1 cellular context compared by ENCODE assay signal in genomic region chr7:123190109-123190831, GRCh38.
TF ChIP-seq lines count a peak whose summit lies in the region.

No MANE protein-coding gene starts in this region.

TF ChIP-seq in GM12878, 131 proteins besides CTCF, POLR2A, EP300 and RAD21 (continued from another document and continues in another):
- TF ChIP-seq, protein P1, sequence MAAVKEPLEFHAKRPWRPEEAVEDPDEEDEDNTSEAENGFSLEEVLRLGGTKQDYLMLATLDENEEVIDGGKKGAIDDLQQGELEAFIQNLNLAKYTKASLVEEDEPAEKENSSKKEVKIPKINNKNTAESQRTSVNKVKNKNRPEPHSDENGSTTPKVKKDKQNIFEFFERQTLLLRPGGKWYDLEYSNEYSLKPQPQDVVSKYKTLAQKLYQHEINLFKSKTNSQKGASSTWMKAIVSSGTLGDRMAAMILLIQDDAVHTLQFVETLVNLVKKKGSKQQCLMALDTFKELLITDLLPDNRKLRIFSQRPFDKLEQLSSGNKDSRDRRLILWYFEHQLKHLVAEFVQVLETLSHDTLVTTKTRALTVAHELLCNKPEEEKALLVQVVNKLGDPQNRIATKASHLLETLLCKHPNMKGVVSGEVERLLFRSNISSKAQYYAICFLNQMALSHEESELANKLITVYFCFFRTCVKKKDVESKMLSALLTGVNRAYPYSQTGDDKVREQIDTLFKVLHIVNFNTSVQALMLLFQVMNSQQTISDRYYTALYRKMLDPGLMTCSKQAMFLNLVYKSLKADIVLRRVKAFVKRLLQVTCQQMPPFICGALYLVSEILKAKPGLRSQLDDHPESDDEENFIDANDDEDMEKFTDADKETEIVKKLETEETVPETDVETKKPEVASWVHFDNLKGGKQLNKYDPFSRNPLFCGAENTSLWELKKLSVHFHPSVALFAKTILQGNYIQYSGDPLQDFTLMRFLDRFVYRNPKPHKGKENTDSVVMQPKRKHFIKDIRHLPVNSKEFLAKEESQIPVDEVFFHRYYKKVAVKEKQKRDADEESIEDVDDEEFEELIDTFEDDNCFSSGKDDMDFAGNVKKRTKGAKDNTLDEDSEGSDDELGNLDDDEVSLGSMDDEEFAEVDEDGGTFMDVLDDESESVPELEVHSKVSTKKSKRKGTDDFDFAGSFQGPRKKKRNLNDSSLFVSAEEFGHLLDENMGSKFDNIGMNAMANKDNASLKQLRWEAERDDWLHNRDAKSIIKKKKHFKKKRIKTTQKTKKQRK (IDR thresholded peaks at IDR 0.05; ENCODE audit: low read depth, low read length) = no peak
- TF ChIP-seq DPF2 (IDR thresholded peaks at IDR 0.05) = peak; percentile 82
- peak; percentile 40; the same call in 1 of the 2 replicates for TF ChIP-seq SPI1 (IDR thresholded peaks at IDR 0.05; ENCODE audit: borderline replicate concordance, insufficient read depth, low read depth, low read length)
- TF ChIP-seq ATF7 (IDR thresholded peaks at IDR 0.05; ENCODE audit: low read depth) = no peak
- TF ChIP-seq POU2F2 (IDR thresholded peaks at IDR 0.05; ENCODE audit: borderline replicate concordance, low read depth, low read length) = 0 out of 3 replicates have a peak, but pooled peaks have one; percentile 17
- peak; percentile 46; the same call in 1 of the 2 replicates for TF ChIP-seq MTA2 (IDR thresholded peaks at IDR 0.05; ENCODE audit: low read depth)
- TF ChIP-seq STAT3 (IDR thresholded peaks at IDR 0.05; ENCODE audit: low read depth, low read length) = 0 out of 2 replicates have a peak, but pooled peaks have one; percentile 41
- TF ChIP-seq ESRRA (IDR thresholded peaks at IDR 0.05; ENCODE audit: low read length) = no peak
- TF ChIP-seq ATF3 (IDR thresholded peaks at IDR 0.05; ENCODE audit: borderline replicate concordance, extremely low read depth, low read depth, low read length) = no peak
- TF ChIP-seq WRNIP1 (IDR thresholded peaks at IDR 0.05; ENCODE audit: borderline replicate concordance, low read depth, low read length) = no peak
- TF ChIP-seq, protein P2, sequence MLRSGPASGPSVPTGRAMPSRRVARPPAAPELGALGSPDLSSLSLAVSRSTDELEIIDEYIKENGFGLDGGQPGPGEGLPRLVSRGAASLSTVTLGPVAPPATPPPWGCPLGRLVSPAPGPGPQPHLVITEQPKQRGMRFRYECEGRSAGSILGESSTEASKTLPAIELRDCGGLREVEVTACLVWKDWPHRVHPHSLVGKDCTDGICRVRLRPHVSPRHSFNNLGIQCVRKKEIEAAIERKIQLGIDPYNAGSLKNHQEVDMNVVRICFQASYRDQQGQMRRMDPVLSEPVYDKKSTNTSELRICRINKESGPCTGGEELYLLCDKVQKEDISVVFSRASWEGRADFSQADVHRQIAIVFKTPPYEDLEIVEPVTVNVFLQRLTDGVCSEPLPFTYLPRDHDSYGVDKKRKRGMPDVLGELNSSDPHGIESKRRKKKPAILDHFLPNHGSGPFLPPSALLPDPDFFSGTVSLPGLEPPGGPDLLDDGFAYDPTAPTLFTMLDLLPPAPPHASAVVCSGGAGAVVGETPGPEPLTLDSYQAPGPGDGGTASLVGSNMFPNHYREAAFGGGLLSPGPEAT (IDR thresholded peaks at IDR 0.05; ENCODE audit: low read depth) = peak; percentile 98
- no peak for TF ChIP-seq MYB (IDR thresholded peaks at IDR 0.05; ENCODE audit: borderline replicate concordance, low read depth, low read length)
- TF ChIP-seq, protein P3, sequence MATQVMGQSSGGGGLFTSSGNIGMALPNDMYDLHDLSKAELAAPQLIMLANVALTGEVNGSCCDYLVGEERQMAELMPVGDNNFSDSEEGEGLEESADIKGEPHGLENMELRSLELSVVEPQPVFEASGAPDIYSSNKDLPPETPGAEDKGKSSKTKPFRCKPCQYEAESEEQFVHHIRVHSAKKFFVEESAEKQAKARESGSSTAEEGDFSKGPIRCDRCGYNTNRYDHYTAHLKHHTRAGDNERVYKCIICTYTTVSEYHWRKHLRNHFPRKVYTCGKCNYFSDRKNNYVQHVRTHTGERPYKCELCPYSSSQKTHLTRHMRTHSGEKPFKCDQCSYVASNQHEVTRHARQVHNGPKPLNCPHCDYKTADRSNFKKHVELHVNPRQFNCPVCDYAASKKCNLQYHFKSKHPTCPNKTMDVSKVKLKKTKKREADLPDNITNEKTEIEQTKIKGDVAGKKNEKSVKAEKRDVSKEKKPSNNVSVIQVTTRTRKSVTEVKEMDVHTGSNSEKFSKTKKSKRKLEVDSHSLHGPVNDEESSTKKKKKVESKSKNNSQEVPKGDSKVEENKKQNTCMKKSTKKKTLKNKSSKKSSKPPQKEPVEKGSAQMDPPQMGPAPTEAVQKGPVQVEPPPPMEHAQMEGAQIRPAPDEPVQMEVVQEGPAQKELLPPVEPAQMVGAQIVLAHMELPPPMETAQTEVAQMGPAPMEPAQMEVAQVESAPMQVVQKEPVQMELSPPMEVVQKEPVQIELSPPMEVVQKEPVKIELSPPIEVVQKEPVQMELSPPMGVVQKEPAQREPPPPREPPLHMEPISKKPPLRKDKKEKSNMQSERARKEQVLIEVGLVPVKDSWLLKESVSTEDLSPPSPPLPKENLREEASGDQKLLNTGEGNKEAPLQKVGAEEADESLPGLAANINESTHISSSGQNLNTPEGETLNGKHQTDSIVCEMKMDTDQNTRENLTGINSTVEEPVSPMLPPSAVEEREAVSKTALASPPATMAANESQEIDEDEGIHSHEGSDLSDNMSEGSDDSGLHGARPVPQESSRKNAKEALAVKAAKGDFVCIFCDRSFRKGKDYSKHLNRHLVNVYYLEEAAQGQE (IDR thresholded peaks at IDR 0.05; ENCODE audit: low read depth, low read length) = no peak
- TF ChIP-seq IKZF2 (IDR thresholded peaks at IDR 0.05) = peak in 1 of 2 experiments; percentile 18; a peak in 1 of 4 replicates
- TF ChIP-seq BRCA1 (IDR thresholded peaks at IDR 0.05; ENCODE audit: low read depth, low read length) = no peak
- no peak for TF ChIP-seq SUZ12 (IDR thresholded peaks at IDR 0.05; ENCODE audit: unreplicated experiment)
- no peak for TF ChIP-seq BMI1 (IDR thresholded peaks at IDR 0.05; ENCODE audit: borderline replicate concordance)
- peak; percentile 34; the same call in 1 of the 2 replicates for TF ChIP-seq POLR2AphosphoS5 (IDR thresholded peaks at IDR 0.05; ENCODE audit: low read length)
- no peak for TF ChIP-seq KLF5 (IDR thresholded peaks at IDR 0.05; ENCODE audit: partially characterized antibody)
- no peak for TF ChIP-seq FOXK2 (IDR thresholded peaks at IDR 0.05)
- 0 out of 4 replicates have a peak, but pooled peaks of 1 of the 2 experiments have one; percentile 49 for TF ChIP-seq CEBPB (IDR thresholded peaks at IDR 0.05; ENCODE audit: borderline replicate concordance in 1 of 2, low read depth in 2 of 2, low read length in 2 of 2)
- TF ChIP-seq CHD1 (IDR thresholded peaks at IDR 0.05; ENCODE audit: low read depth, low read length) = no peak
- TF ChIP-seq PKNOX1 (IDR thresholded peaks at IDR 0.05) = peak; percentile 87
- no peak for TF ChIP-seq TCF12 (IDR thresholded peaks at IDR 0.05; ENCODE audit: low read depth, low read length)
- TF ChIP-seq NBN (IDR thresholded peaks at IDR 0.05) = 0 out of 2 replicates have a peak, but pooled peaks have one; percentile 18
- TF ChIP-seq SIN3A (IDR thresholded peaks at IDR 0.05; ENCODE audit: low read depth, low read length) = no peak
- TF ChIP-seq, protein P4, sequence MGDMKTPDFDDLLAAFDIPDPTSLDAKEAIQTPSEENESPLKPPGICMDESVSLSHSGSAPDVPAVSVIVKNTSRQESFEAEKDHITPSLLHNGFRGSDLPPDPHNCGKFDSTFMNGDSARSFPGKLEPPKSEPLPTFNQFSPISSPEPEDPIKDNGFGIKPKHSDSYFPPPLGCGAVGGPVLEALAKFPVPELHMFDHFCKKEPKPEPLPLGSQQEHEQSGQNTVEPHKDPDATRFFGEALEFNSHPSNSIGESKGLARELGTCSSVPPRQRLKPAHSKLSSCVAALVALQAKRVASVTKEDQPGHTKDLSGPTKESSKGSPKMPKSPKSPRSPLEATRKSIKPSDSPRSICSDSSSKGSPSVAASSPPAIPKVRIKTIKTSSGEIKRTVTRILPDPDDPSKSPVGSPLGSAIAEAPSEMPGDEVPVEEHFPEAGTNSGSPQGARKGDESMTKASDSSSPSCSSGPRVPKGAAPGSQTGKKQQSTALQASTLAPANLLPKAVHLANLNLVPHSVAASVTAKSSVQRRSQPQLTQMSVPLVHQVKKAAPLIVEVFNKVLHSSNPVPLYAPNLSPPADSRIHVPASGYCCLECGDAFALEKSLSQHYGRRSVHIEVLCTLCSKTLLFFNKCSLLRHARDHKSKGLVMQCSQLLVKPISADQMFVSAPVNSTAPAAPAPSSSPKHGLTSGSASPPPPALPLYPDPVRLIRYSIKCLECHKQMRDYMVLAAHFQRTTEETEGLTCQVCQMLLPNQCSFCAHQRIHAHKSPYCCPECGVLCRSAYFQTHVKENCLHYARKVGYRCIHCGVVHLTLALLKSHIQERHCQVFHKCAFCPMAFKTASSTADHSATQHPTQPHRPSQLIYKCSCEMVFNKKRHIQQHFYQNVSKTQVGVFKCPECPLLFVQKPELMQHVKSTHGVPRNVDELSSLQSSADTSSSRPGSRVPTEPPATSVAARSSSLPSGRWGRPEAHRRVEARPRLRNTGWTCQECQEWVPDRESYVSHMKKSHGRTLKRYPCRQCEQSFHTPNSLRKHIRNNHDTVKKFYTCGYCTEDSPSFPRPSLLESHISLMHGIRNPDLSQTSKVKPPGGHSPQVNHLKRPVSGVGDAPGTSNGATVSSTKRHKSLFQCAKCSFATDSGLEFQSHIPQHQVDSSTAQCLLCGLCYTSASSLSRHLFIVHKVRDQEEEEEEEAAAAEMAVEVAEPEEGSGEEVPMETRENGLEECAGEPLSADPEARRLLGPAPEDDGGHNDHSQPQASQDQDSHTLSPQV (IDR thresholded peaks at IDR 0.05) = no peak
- no peak for TF ChIP-seq FOS (IDR thresholded peaks at IDR 0.05; ENCODE audit: borderline replicate concordance, extremely low read depth, insufficient read length)
- peak; percentile 25; the same call in 1 of the 2 replicates for TF ChIP-seq RUNX3 (IDR thresholded peaks at IDR 0.05; ENCODE audit: low read length)
- TF ChIP-seq, protein P5, sequence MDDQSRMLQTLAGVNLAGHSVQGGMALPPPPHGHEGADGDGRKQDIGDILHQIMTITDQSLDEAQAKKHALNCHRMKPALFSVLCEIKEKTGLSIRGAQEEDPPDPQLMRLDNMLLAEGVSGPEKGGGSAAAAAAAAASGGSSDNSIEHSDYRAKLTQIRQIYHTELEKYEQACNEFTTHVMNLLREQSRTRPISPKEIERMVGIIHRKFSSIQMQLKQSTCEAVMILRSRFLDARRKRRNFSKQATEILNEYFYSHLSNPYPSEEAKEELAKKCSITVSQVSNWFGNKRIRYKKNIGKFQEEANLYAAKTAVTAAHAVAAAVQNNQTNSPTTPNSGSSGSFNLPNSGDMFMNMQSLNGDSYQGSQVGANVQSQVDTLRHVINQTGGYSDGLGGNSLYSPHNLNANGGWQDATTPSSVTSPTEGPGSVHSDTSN (IDR thresholded peaks at IDR 0.05; ENCODE audit: insufficient replicate concordance, low read depth, low read length) = peak; percentile 40
- no peak for TF ChIP-seq MXI1 (IDR thresholded peaks at IDR 0.05; ENCODE audit: low read depth, low read length)
- TF ChIP-seq GABPA (IDR thresholded peaks at IDR 0.05; ENCODE audit: low read depth) = no peak
- 0 out of 2 replicates have a peak, but pooled peaks have one; percentile 19 for TF ChIP-seq IKZF1 (conservative IDR thresholded peaks at IDR 0.05)
- TF ChIP-seq NR2C1 (IDR thresholded peaks at IDR 0.05) = no peak
- TF ChIP-seq ZNF24 (IDR thresholded peaks at IDR 0.05) = no peak
- TF ChIP-seq NR2F1 (conservative IDR thresholded peaks at IDR 0.05) = no peak
- TF ChIP-seq RELA (IDR thresholded peaks at IDR 0.05; ENCODE audit: borderline replicate concordance, partially characterized antibody) = peak; percentile 98
- no peak for TF ChIP-seq BACH1 (IDR thresholded peaks at IDR 0.05; ENCODE audit: borderline replicate concordance)
- TF ChIP-seq RAD51 (IDR thresholded peaks at IDR 0.05) = peak; percentile 10; the same call in 1 of the 2 replicates
- TF ChIP-seq CREB1 (IDR thresholded peaks at IDR 0.05; ENCODE audit: low read depth) = peak; percentile 92
- no peak for TF ChIP-seq NFYA (IDR thresholded peaks at IDR 0.05; ENCODE audit: borderline replicate concordance, low read depth, low read length)
- TF ChIP-seq BCL11A (IDR thresholded peaks at IDR 0.05; ENCODE audit: low read depth, low read length) = 0 out of 2 replicates have a peak, but pooled peaks have one; percentile 25
- TF ChIP-seq, protein P6, sequence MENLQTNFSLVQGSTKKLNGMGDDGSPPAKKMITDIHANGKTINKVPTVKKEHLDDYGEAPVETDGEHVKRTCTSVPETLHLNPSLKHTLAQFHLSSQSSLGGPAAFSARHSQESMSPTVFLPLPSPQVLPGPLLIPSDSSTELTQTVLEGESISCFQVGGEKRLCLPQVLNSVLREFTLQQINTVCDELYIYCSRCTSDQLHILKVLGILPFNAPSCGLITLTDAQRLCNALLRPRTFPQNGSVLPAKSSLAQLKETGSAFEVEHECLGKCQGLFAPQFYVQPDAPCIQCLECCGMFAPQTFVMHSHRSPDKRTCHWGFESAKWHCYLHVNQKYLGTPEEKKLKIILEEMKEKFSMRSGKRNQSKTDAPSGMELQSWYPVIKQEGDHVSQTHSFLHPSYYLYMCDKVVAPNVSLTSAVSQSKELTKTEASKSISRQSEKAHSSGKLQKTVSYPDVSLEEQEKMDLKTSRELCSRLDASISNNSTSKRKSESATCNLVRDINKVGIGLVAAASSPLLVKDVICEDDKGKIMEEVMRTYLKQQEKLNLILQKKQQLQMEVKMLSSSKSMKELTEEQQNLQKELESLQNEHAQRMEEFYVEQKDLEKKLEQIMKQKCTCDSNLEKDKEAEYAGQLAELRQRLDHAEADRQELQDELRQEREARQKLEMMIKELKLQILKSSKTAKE (IDR thresholded peaks at IDR 0.05; ENCODE audit: low read depth, poor library complexity, severe bottlenecking) = no peak
- TF ChIP-seq, protein P7, sequence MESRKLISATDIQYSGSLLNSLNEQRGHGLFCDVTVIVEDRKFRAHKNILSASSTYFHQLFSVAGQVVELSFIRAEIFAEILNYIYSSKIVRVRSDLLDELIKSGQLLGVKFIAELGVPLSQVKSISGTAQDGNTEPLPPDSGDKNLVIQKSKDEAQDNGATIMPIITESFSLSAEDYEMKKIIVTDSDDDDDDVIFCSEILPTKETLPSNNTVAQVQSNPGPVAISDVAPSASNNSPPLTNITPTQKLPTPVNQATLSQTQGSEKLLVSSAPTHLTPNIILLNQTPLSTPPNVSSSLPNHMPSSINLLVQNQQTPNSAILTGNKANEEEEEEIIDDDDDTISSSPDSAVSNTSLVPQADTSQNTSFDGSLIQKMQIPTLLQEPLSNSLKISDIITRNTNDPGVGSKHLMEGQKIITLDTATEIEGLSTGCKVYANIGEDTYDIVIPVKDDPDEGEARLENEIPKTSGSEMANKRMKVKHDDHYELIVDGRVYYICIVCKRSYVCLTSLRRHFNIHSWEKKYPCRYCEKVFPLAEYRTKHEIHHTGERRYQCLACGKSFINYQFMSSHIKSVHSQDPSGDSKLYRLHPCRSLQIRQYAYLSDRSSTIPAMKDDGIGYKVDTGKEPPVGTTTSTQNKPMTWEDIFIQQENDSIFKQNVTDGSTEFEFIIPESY (IDR thresholded peaks at IDR 0.05) = no peak
